8 cellular contexts compared by ENCODE assay signal in genomic region chr16:48054881-48055601, GRCh38.
DNase-seq lines count a peak whose midpoint lies in the region; ATAC-seq, FAIRE-seq and TF ChIP-seq lines count a peak whose summit lies in the region.

No MANE protein-coding gene starts in this region.

- POLR2A ChIA-PET in endothelial cell of umbilical vein (lab: Charles Lee) = no interaction called here

- dilution Hi-C loops in endothelial cell of umbilical vein (cut with MboI; ENCODE audit: extremely low pct_ligation_motif_present, low sequenced_read_pairs) = no loop called here

- H3K27ac ChIP-seq in DND-41 (ENCODE audit: low read length) = no peak overlapping the region
- no peak overlapping the region for H3K27ac ChIP-seq in endothelial cell of umbilical vein (ENCODE audit: insufficient read depth, low read depth, low read length)
- peak overlapping the region; percentile 92 for H3K27ac ChIP-seq in temporal lobe (ENCODE audit: low read depth, low read length)

- H3K36me3 ChIP-seq in DND-41 (ENCODE audit: insufficient read depth, low read length) = no peaks in the 10 kb centered on the region
- H3K36me3 ChIP-seq in MG63 = no peaks in the 10 kb centered on the region
- H3K36me3 ChIP-seq in endothelial cell of umbilical vein (ENCODE audit: control insufficient read depth in 2 of 2, extremely low read depth in 1 of 2, insufficient read depth in 2 of 2, low read length in 2 of 2) = no peaks in the 10 kb centered on the region

- CTCF ChIA-PET in endothelial cell of umbilical vein (lab: Charles Lee) = interaction anchor here (0.6 to 6.0 kb wide), 48 partner anchors 9 to 1103 kb away, joined by 3 to 199 read pairs (median 4); partner anchors contain the start of genes DNAJA2, ITFG1, NETO2 and PHKB

- H3K4me3 ChIP-seq in DND-41 (ENCODE audit: low read depth in 1 of 2, low read length in 2 of 2) = no peak overlapping the region
- no peak overlapping the region for H3K4me3 ChIP-seq in MG63
- H3K4me3 ChIP-seq in endothelial cell of umbilical vein (replicated peaks in 1 of 3; ENCODE audit: insufficient read depth in 1 of 3, low read depth in 1 of 3, low read length in 3 of 3) = no peak overlapping the region

- no peak overlapping the region for H3K9ac ChIP-seq in DND-41 (ENCODE audit: low read depth, low read length)
- no peak overlapping the region for H3K9ac ChIP-seq in endothelial cell of umbilical vein (replicated peaks; ENCODE audit: extremely low read depth, insufficient read depth, low read length)

- ATAC-seq in DND-41 (ENCODE audit: insufficient read depth, low read depth) (peak; percentile 50; the same call in 1 of the 3 replicates), GM21390 (IDR thresholded peaks at IDR 0.05; ENCODE audit: unreplicated experiment) (peak; percentile 53)

- no peaks in the 10 kb centered on the region for H3K9me1 ChIP-seq in endothelial cell of umbilical vein (replicated peaks; ENCODE audit: control insufficient read depth, extremely low read depth, insufficient read depth, low read length)

- H3K4me1 ChIP-seq in DND-41 (ENCODE audit: insufficient read depth, low read length) (no peaks in the 10 kb centered on the region), endothelial cell of umbilical vein (ENCODE audit: control insufficient read depth, extremely low read depth, insufficient read depth, low read length) (no peaks in the 10 kb centered on the region)

- intact Hi-C loops in endothelial cell of umbilical vein (cut with micrococcal nuclease) = loop anchor here (1.0 to 10.0 kb wide), 6 partner anchors 102 to 1110 kb away; partner anchors contain the start of gene NETO2
- intact Hi-C loops in posterior vena cava (cut with DNase I) = no loop called here

- no TSS peak for BruUV-seq in endothelial cell of umbilical vein (replicated peaks; lab: Mats Ljungman, UMichigan)

- TF ChIP-seq CTCF in DND-41 (IDR thresholded peaks at IDR 0.05; ENCODE audit: borderline replicate concordance, extremely low read depth, low read length, poor library complexity, severe bottlenecking) (peak; percentile 75), endothelial cell of umbilical vein (IDR thresholded peaks at IDR 0.05; ENCODE audit: extremely low read depth in 1 of 2, insufficient read depth in 1 of 2, low read depth in 1 of 2, low read length in 2 of 2) (peak; percentile 76 to 87)

- no peaks in the 10 kb centered on the region for H3K9me3 ChIP-seq in DND-41 (ENCODE audit: insufficient read depth, low read length, severe bottlenecking)
- no peaks in the 10 kb centered on the region for H3K9me3 ChIP-seq in MG63
- H3K9me3 ChIP-seq in endothelial cell of umbilical vein (replicated peaks; ENCODE audit: control insufficient read depth, insufficient read depth, low read length) = no peaks in the 10 kb centered on the region

- H4K20me1 ChIP-seq in DND-41 (ENCODE audit: insufficient read depth, low read length) (no peaks in the 10 kb centered on the region), endothelial cell of umbilical vein (replicated peaks; ENCODE audit: control insufficient read depth, extremely low read depth, insufficient read depth, low read length) (no peaks in the 10 kb centered on the region)

- no peaks in the 10 kb centered on the region for H3K79me2 ChIP-seq in DND-41 (ENCODE audit: insufficient read depth, low read length)
- no peaks in the 10 kb centered on the region for H3K79me2 ChIP-seq in endothelial cell of umbilical vein (ENCODE audit: control insufficient read depth, insufficient read depth, low read length)

- FAIRE-seq in endothelial cell of umbilical vein (lab: Jason Lieb, UNC) = peak; percentile 85

- DNase-seq in DND-41 (peak; percentile 19), MG63 (peak; percentile 14), SW480 (ENCODE audit: low spot score) (peak; percentile 45), endothelial cell of umbilical vein (ENCODE audit: low read depth, low spot score) (peak; percentile 45), medulla oblongata (ENCODE audit: extremely low spot score) (peak; percentile 74), posterior vena cava (ENCODE audit: low spot score) (no peak)

- H2AFZ ChIP-seq in DND-41 (ENCODE audit: low read depth, low read length) (no peak overlapping the region), endothelial cell of umbilical vein (ENCODE audit: low read depth, low read length) (no peak overlapping the region)

- H3K4me2 ChIP-seq in DND-41 (ENCODE audit: insufficient read depth, low read length) (no peak overlapping the region), endothelial cell of umbilical vein (ENCODE audit: insufficient read depth, low read length) (no peak overlapping the region)

- no peaks in the 10 kb centered on the region for H3K27me3 ChIP-seq in DND-41 (ENCODE audit: insufficient read depth, low read length, poor library complexity)
- H3K27me3 ChIP-seq in MG63 = no peaks in the 10 kb centered on the region
- peaks cover 0 to 2% of the 10 kb centered on the region in 2 experiments for H3K27me3 ChIP-seq in endothelial cell of umbilical vein (ENCODE audit: control insufficient read depth in 2 of 2, insufficient read depth in 2 of 2, low read length in 2 of 2)

- no peak for TF ChIP-seq POLR2A in endothelial cell of umbilical vein (IDR thresholded peaks at IDR 0.05; ENCODE audit: low read depth, low read length)

TF ChIP-seq in endothelial cell of umbilical vein, 7 proteins besides CTCF, POLR2A, EP300 and RAD21:
- TF ChIP-seq POLR2AphosphoS5 (IDR thresholded peaks at IDR 0.05; ENCODE audit: insufficient read depth, low read depth, low read length) (no peak), GATA2 (IDR thresholded peaks at IDR 0.05; ENCODE audit: insufficient read depth, insufficient read length, low read depth, low read length) (no peak), FOS (IDR thresholded peaks at IDR 0.05; ENCODE audit: borderline replicate concordance, insufficient read depth, low read length) (no peak), EZH2 (IDR thresholded peaks at IDR 0.05; ENCODE audit: borderline replicate concordance, low read depth, low read length, severe bottlenecking) (no peak), MYC (IDR thresholded peaks at IDR 0.05; ENCODE audit: low read depth, low read length) (no peak), JUN (IDR thresholded peaks at IDR 0.05; ENCODE audit: borderline replicate concordance, insufficient read depth, insufficient read length, low read depth) (no peak), MAX (IDR thresholded peaks at IDR 0.05; ENCODE audit: insufficient read depth, insufficient read length) (no peak)
